In genomic region chr11:35393093-35393492, GRCh38 we compare ENCODE assay signal across 25 cellular contexts. TPM values are rescaled to one million over a fixed set of nuclear protein-coding genes. Genes with fewer than 3 reads are reported as not detected.
DNase-seq lines count a peak whose midpoint lies in the region; ATAC-seq and TF ChIP-seq lines count a peak whose summit lies in the region.
"Had no signal": no experiment of that assay in that cellular context is flagged by ENCODE, and none has a peak within 500 bp of the region (broad histone marks: within the 10 kb centered on the region; RNA-seq: fewer than 3 reads in every experiment).

No MANE protein-coding gene starts in this region.

- TF ChIP-seq CTCF in Calu3 (IDR thresholded peaks at IDR 0.05; ENCODE audit: unreplicated experiment) (no peak), HFF-Myc (IDR thresholded peaks at IDR 0.05; ENCODE audit: low read depth, low read length, missing control alignments) (no peak), foreskin fibroblast (IDR thresholded peaks at IDR 0.05; ENCODE audit: low read depth, low read length) (no peak), mesothelial cell of epicardium (IDR thresholded peaks at IDR 0.05; ENCODE audit: unreplicated experiment) (no peak), heart left ventricle (IDR thresholded peaks at IDR 0.05) (no peak)

- H3K4me1 Mint-ChIP-seq in Calu3 (ENCODE audit: low read depth, unreplicated experiment) (peaks cover 36% of the 10 kb centered on the region), mesothelial cell of epicardium (peaks cover 3% of the 10 kb centered on the region)

- H3K27ac Mint-ChIP-seq in Calu3 (ENCODE audit: unreplicated experiment) = peak overlapping the region; percentile 11
- H3K27ac Mint-ChIP-seq in mesothelial cell of epicardium = no peak overlapping the region
- H3K27ac Mint-ChIP-seq: activated CD4-positive, alpha-beta T cell treated with anti-CD3 and anti-CD28 coated beads, Interleukin-2, amount 10 ng/mL, durations not matched to agents 7 days and 5 days; activated naive CD8-positive, alpha-beta T cell treated with anti-CD3 and anti-CD28 coated beads, Interleukin-2, amount 10 ng/mL, durations not matched to agents 7 days and 5 days; type B pancreatic cell had no signal

- H3K9me3 Mint-ChIP-seq in Calu3 (ENCODE audit: low read depth, unreplicated experiment) (no peaks in the 10 kb centered on the region), mesothelial cell of epicardium (peaks cover 4% of the 10 kb centered on the region)
- H3K9me3 Mint-ChIP-seq: activated CD4-positive, alpha-beta T cell treated with anti-CD3 and anti-CD28 coated beads, Interleukin-2, amount 10 ng/mL, durations not matched to agents 7 days and 5 days; activated naive CD8-positive, alpha-beta T cell treated with anti-CD3 and anti-CD28 coated beads, Interleukin-2, amount 10 ng/mL, durations not matched to agents 7 days and 5 days; activated T-helper 17 cell treated with anti-CD3 and anti-CD28 coated beads, Interleukin-2, amount 50 U/mL, for 72 hours; type B pancreatic cell had no signal

- no peaks in the 10 kb centered on the region for H3K27me3 ChIP-seq in heart left ventricle
- H3K27me3 ChIP-seq: brain microvascular endothelial cell, colonic mucosa, hepatocyte, MG63 had no signal

- H3K4me1 ChIP-seq in heart left ventricle = peaks cover 0 to 20% (median 5%) of the 10 kb centered on the region in 12 donors

- BruUV-seq in Calu3 (replicated peaks; lab: Mats Ljungman, UMichigan) = no TSS peak

- H3K36me3 Mint-ChIP-seq in Calu3 (ENCODE audit: insufficient read depth, unreplicated experiment) (peaks cover 6% of the 10 kb centered on the region), mesothelial cell of epicardium (no peaks in the 10 kb centered on the region)
- H3K36me3 Mint-ChIP-seq: activated naive CD8-positive, alpha-beta T cell treated with anti-CD3 and anti-CD28 coated beads, Interleukin-2, amount 10 ng/mL, durations not matched to agents 7 days and 5 days; type B pancreatic cell had no signal

- H3K36me3 ChIP-seq in heart left ventricle = no peaks in the 10 kb centered on the region
- H3K36me3 ChIP-seq: brain microvascular endothelial cell, colonic mucosa, MG63 had no signal

- H3K27me3 Mint-ChIP-seq in Calu3 (ENCODE audit: unreplicated experiment) = no peaks in the 10 kb centered on the region
- peaks cover 24% of the 10 kb centered on the region for H3K27me3 Mint-ChIP-seq in mesothelial cell of epicardium (ENCODE audit: low read depth)

- 57 to 76% (median 60%) methylated on average over 3 to 4 of the region's 4 CpGs for WGBS in heart left ventricle, 4 donors

- H3K4me3 Mint-ChIP-seq in Calu3 (ENCODE audit: low read depth, unreplicated experiment) = no peak overlapping the region
- no peak overlapping the region for H3K4me3 Mint-ChIP-seq in mesothelial cell of epicardium
- H3K4me3 Mint-ChIP-seq: activated CD4-positive, alpha-beta T cell treated with anti-CD3 and anti-CD28 coated beads, Interleukin-2, amount 10 ng/mL, durations not matched to agents 7 days and 5 days; activated naive CD8-positive, alpha-beta T cell treated with anti-CD3 and anti-CD28 coated beads, Interleukin-2, amount 10 ng/mL, durations not matched to agents 7 days and 5 days; activated T-helper 17 cell treated with anti-CD3 and anti-CD28 coated beads, Interleukin-2, amount 50 U/mL, for 72 hours; type B pancreatic cell had no signal

- no peak overlapping the region for H3K27ac ChIP-seq in heart left ventricle
- H3K27ac ChIP-seq: brain microvascular endothelial cell, colonic mucosa, hepatocyte had no signal

- DNase-seq in Calu3 = no peak
- DNase-seq in HFF-Myc (ENCODE audit: extremely low read depth, low read depth) = peak; percentile 61
- peak; percentile 87 for DNase-seq in SK-N-DZ (ENCODE audit: low spot score)
- DNase-seq in foreskin fibroblast = peak; percentile 50 to 81
- DNase-seq in mesothelial cell of epicardium (ENCODE audit: low spot score in 2 of 2, unreplicated experiment in 2 of 2) = no peak
- no peak for DNase-seq in heart left ventricle
- DNase-seq in T-helper 2 cell = no peak
- DNase-seq: activated CD4-positive, alpha-beta T cell treated with anti-CD3 and anti-CD28 coated beads, Interleukin-2, amount 10 ng/mL, durations not matched to agents 7 days and 5 days; activated naive CD8-positive, alpha-beta T cell treated with anti-CD3 and anti-CD28 coated beads, Interleukin-2, amount 10 ng/mL, durations not matched to agents 7 days and 5 days; brain microvascular endothelial cell; Caco-2; colonic mucosa; GDM1; MG63; NCI-H146; occipital lobe; right cardiac atrium; SHP77; stimulated activated CD4-positive, alpha-beta T cell treated with anti-CD3 and anti-CD28 coated beads, Interleukin-12 subunit alpha, Interleukin-12 subunit beta, amount 100 ng/mL, for 4 hours; T-helper 1 cell had no signal

- CTCF ChIA-PET in Calu3 (lab: Charles Lee) = interaction anchor here (0.9 to 2.3 kb wide), 3 partner anchors 132 to 468 kb away, joined by 3 to 7 read pairs (median 3); no protein-coding TSS in a partner anchor

- no peaks in the 10 kb centered on the region for H3K9me3 ChIP-seq in heart left ventricle
- H3K9me3 ChIP-seq: Caco-2, colonic mucosa had no signal

- H3K4me3 ChIP-seq in HFF-Myc (replicated peaks; ENCODE audit: low read depth, low read length) (no peak overlapping the region), foreskin fibroblast (ENCODE audit: low read depth in 1 of 2, low read length in 2 of 2) (no peak overlapping the region), heart left ventricle (no peak overlapping the region)
- H3K4me3 ChIP-seq: colonic mucosa, hepatocyte, MG63 had no signal

- intact Hi-C loops in Calu3 (cut with micrococcal nuclease; ENCODE audit: unreplicated experiment) = loop anchor here (5.0 to 10.0 kb wide), 5 partner anchors 116 to 798 kb away; no protein-coding TSS in a partner anchor
- intact Hi-C loops in heart left ventricle (cut with DNase I) = loop anchor here (2.0 to 5.0 kb wide), 12 partner anchors 156 to 881 kb away; partner anchors contain the start of gene ELF5 (in 1 of the 10)

- TF ChIP-seq POLR2A in heart left ventricle (IDR thresholded peaks at IDR 0.05) = no peak

- ATAC-seq in GM21786 (IDR thresholded peaks at IDR 0.05; ENCODE audit: unreplicated experiment) = no peak
- no peak for ATAC-seq in heart left ventricle
- ATAC-seq: activated T-helper 17 cell treated with anti-CD3 and anti-CD28 coated beads, Interleukin-2, amount 50 U/mL, for 72 hours had no signal

RNA-seq across cellular contexts. Expression of gene SLC1A2, which starts 26.3 kb away (rescaled TPM):
- 0.37 and 0.40 TPM in 2 replicates for total RNA-seq in Calu3 (2022)
- polyA plus RNA-seq in SK-N-DZ (2014; cell fraction: cytosol; rRNA removed) = 20.8 and 23.9 TPM in 2 replicates
- polyA plus RNA-seq in SK-N-DZ (2014; cell fraction: nucleus; rRNA removed) = 24.1 and 26.7 TPM in 2 replicates
- 1.9 TPM in 3 replicates for total RNA-seq in mesothelial cell of epicardium
- total RNA-seq in heart left ventricle = 10 to 100 TPM in 3 of 9 donors, 1 to 10 TPM in 6; 2.4 to 23.5 (median 6.3) TPM
- polyA plus RNA-seq in heart left ventricle = 1 to 10 TPM in 1 of 2 donors, under 1 TPM in 1; 0.80 to 2.0 TPM
- total RNA-seq: activated CD4-positive, alpha-beta T cell treated with anti-CD3 and anti-CD28 coated beads, Interleukin-2, amount 10 ng/mL, durations not matched to agents 7 days and 5 days; activated naive CD8-positive, alpha-beta T cell treated with anti-CD3 and anti-CD28 coated beads, Interleukin-2, amount 10 ng/mL, durations not matched to agents 7 days and 5 days; activated T-helper 17 cell treated with anti-CD3 and anti-CD28 coated beads, Interleukin-2, amount 50 U/mL, for 72 hours; NCI-H460 had no signal

Comparison
In these comparisons a context has a peak if more than half of its experiments do, and no peak if none do; other contexts are left out.
1. DNase-seq: peak in HFF-Myc (single experiment), SK-N-DZ (single experiment) and foreskin fibroblast (2 of 2); none in Calu3 (single experiment), mesothelial cell of epicardium (0 of 2), heart left ventricle (0 of 5) and T-helper 2 cell (0 of 5).